Comparison of ENCODE assay signal across 7 cellular contexts in the genomic region with DNA sequence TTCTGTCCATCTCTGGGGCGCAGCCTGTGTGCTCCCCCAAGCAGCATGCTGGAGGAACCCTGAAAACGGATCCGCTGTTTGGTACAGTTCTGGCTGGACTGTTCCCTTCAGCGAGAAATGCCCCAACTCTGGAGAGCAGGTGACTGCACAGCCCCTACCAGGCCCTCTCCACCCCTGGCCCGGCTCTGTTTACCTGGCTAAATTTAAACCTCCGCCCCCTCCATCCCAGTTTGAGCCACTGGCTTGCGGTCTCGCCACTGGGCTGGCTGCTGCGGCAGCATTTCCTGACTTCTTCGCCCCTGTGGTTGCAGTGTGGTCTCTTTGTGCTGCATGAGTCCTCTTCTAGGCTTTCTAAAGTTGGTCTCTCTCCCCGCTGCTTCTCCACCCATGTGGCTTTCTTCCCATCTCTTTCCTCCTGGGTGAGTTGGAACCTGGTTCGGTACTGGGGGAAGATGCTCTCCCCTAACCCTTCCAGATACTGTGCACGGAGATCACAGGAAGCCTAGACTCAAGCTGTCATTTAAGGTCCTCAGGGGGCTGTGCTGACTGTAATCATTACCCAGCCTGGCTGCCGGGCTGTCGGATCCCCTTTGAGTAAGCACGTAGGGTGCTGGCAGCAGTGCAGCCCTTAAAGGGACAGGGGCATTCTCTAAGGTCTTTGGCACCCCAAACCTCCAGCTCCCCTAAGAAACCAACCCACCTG.
DNase-seq lines count a peak whose midpoint lies in the region; ATAC-seq, FAIRE-seq and TF ChIP-seq lines count a peak whose summit lies in the region.

No MANE protein-coding gene starts in this region.

- DNase-seq in Kasumi-1 (lab: John Stamatoyannopoulos, UW) (peak; percentile 26 to 30), renal cortical epithelial cell (ENCODE audit: low read depth) (peak; percentile 63), small intestine (no peak), dorsolateral prefrontal cortex (no peak)

- intact Hi-C loops in dorsolateral prefrontal cortex (cut with DNase I): no loop called here

- TF ChIP-seq CTCF in dorsolateral prefrontal cortex (IDR thresholded peaks at IDR 0.05 in 54 of 56, conservative IDR thresholded peaks at IDR 0.05 in 2 of 56; ENCODE audit: low read depth in 1 of 56, partially characterized antibody in 56 of 56): no peak

- H3K27ac ChIP-seq in small intestine (ENCODE audit: low read depth in 1 of 2, low read length in 1 of 2) (peak overlapping the region in 1 of 2 donors; percentile 48), dorsolateral prefrontal cortex (no peak overlapping the region)

- H3K4me3 Mint-ChIP-seq in activated naive CD4-positive, alpha-beta T cell treated with anti-CD3 and anti-CD28 coated beads, Interleukin-2, amount 50 U/mL, for 24 hours: peak overlapping the region; percentile 84

- peak; percentile 42 for ATAC-seq in GM18505 (IDR thresholded peaks at IDR 0.05; ENCODE audit: unreplicated experiment)
- peak; percentile 48 for ATAC-seq in GM21576 (IDR thresholded peaks at IDR 0.05; ENCODE audit: unreplicated experiment)

- no peaks in the 10 kb centered on the region for H3K4me1 ChIP-seq in small intestine (ENCODE audit: control insufficient read depth in 2 of 2, insufficient read depth in 1 of 2, low read depth in 1 of 2, low read length in 1 of 2)

- H3K4me1 Mint-ChIP-seq in activated naive CD4-positive, alpha-beta T cell treated with anti-CD3 and anti-CD28 coated beads, Interleukin-2, amount 50 U/mL, for 24 hours: peaks cover 41% of the 10 kb centered on the region

- H3K9me3 Mint-ChIP-seq in activated naive CD4-positive, alpha-beta T cell treated with anti-CD3 and anti-CD28 coated beads, Interleukin-2, amount 50 U/mL, for 24 hours: no peaks in the 10 kb centered on the region

- H3K27me3 Mint-ChIP-seq in activated naive CD4-positive, alpha-beta T cell treated with anti-CD3 and anti-CD28 coated beads, Interleukin-2, amount 50 U/mL, for 24 hours: peaks cover 50% of the 10 kb centered on the region

- H3K27me3 ChIP-seq in small intestine (ENCODE audit: control insufficient read depth in 2 of 2, insufficient read depth in 2 of 2, low read length in 2 of 2) (peaks cover 8 to 31% of the 10 kb centered on the region in 2 donors), dorsolateral prefrontal cortex (peaks cover 0 to 69% (median 29%) of the 10 kb centered on the region in 45 donors)

- no peak overlapping the region for H3K27ac Mint-ChIP-seq in activated naive CD4-positive, alpha-beta T cell treated with anti-CD3 and anti-CD28 coated beads, Interleukin-2, amount 50 U/mL, for 24 hours

- H3K9me3 ChIP-seq in small intestine (ENCODE audit: control insufficient read depth, low read depth): no peaks in the 10 kb centered on the region

- H3K36me3 Mint-ChIP-seq in activated naive CD4-positive, alpha-beta T cell treated with anti-CD3 and anti-CD28 coated beads, Interleukin-2, amount 50 U/mL, for 24 hours: peaks cover under 1% of the 10 kb centered on the region

- H3K36me3 ChIP-seq in small intestine (ENCODE audit: control insufficient read depth in 2 of 2, insufficient read depth in 2 of 2, low read length in 2 of 2): no peaks in the 10 kb centered on the region

- no peak overlapping the region for H3K4me3 ChIP-seq in small intestine (ENCODE audit: low read depth in 1 of 2, low read length in 2 of 2)
- peak overlapping the region in 3 of 59 donors; percentile 2 to 33 (median 5) for H3K4me3 ChIP-seq in dorsolateral prefrontal cortex

- FAIRE-seq in small intestine (lab: Jason Lieb, UNC): no peak

- TF ChIP-seq POLR2A in GM18505 (IDR thresholded peaks at IDR 0.05; ENCODE audit: borderline replicate concordance, extremely low read depth, insufficient read depth, insufficient read length): peak; percentile 59

- 28 to 34% (median 34%) methylated on average over 16 of the region's 16 CpGs for WGBS in small intestine, 3 donors

Comparison
In these comparisons a context has a peak if more than half of its experiments do, and no peak if none do; other contexts are left out.
1. DNase-seq: peak in Kasumi-1 (2 of 2) and renal cortical epithelial cell (single experiment); none in small intestine (single experiment) and dorsolateral prefrontal cortex (0 of 10).